Comparison of ENCODE assay signal across 1 cellular context in the genomic region with DNA sequence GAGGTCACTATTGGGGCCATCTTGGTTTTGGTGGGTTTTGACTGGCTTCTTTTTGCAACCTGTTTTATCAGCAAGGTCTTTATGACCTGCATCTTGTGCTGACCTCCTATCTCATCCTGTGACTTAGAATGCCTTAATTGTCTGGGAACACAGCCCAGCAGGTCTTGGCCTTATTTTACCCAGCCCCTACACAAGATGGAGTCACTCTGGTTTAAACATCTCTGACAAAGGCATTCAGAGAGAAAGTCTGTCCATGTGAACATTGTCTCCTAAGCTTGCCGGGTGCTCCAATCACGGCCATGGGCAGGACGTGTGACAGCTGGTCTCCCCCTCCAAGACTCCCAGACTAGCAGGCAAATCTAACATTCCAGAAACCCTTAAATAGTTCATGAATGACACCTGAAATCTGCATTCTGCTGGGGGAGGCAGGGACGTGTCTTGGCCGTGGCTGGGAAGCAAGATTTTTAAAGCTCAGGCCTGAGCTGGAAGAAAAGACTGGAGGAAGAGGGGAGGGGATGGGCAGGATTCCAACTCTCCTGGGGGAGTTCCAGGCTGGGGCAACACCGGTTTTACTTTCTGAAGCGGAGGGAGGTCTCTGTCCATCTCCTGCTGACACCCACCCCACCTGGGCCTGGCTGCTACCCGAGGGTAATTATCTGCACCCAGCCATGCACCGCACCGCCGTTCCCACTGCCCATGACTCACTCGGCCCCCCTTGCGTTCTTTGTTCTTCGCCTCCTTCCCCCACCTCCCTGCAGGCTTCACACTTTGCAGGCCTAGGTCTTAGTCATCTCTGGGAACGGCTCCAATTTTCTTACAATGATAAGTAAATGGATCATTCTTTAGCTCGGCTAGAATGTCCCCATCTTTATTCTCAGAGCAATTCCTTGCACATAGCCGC.
TF ChIP-seq lines count a peak whose summit lies in the region.

No MANE protein-coding gene starts in this region.

TF ChIP-seq in SK-N-SH, 30 proteins besides CTCF, POLR2A, EP300 and RAD21:
- TF ChIP-seq TAF1 (IDR thresholded peaks at IDR 0.05; ENCODE audit: borderline replicate concordance, low read depth, low read length) (no peak), PBX3 (IDR thresholded peaks at IDR 0.05) (peak; percentile 80), MEF2A (IDR thresholded peaks at IDR 0.05; ENCODE audit: borderline replicate concordance, low read depth) (no peak; the same call in 1 of the 2 replicates), SMC3 (IDR thresholded peaks at IDR 0.05; ENCODE audit: low read depth, low read length) (no peak), FOXM1 (IDR thresholded peaks at IDR 0.05; ENCODE audit: low read depth) (no peak; the same call in 1 of the 2 replicates), YY1 (IDR thresholded peaks at IDR 0.05; ENCODE audit: low read depth) (no peak; the same call in 1 of the 2 replicates), TCF12 (IDR thresholded peaks at IDR 0.05) (peak; percentile 93), USF2 (IDR thresholded peaks at IDR 0.05; ENCODE audit: borderline replicate concordance, low read depth, low read length) (no peak), NFIC (IDR thresholded peaks at IDR 0.05; ENCODE audit: borderline replicate concordance) (peak; percentile 98), REST (IDR thresholded peaks at IDR 0.05; ENCODE audit: low read depth, low read length) (peak; percentile 61; the same call in 1 of the 2 replicates), RFX5 (IDR thresholded peaks at IDR 0.05; ENCODE audit: low read length) (no peak), FOSL2 (IDR thresholded peaks at IDR 0.05; ENCODE audit: borderline replicate concordance, low read depth) (peak; percentile 99), RXRA (IDR thresholded peaks at IDR 0.05; ENCODE audit: borderline replicate concordance, low read depth) (0 out of 2 replicates have a peak, but pooled peaks have one; percentile 62), JUND (IDR thresholded peaks at IDR 0.05) (peak; percentile 99), SIN3A (IDR thresholded peaks at IDR 0.05; ENCODE audit: borderline replicate concordance, low read depth, low read length) (0 out of 2 replicates have a peak, but pooled peaks have one; percentile 35), MXI1 (IDR thresholded peaks at IDR 0.05; ENCODE audit: low read depth, low read length) (no peak), GATA2 (CRISPR knock-in tag; IDR thresholded peaks at IDR 0.05) (no peak), NRF1 (IDR thresholded peaks at IDR 0.05; ENCODE audit: low read depth, low read length) (no peak), GABPA (IDR thresholded peaks at IDR 0.05; ENCODE audit: low read depth) (no peak), FOXJ3 (CRISPR knock-in tag; IDR thresholded peaks at IDR 0.05) (no peak), USF1 (IDR thresholded peaks at IDR 0.05; ENCODE audit: borderline replicate concordance, low read depth) (0 out of 2 replicates have a peak, but pooled peaks have one; percentile 28), ELF1 (IDR thresholded peaks at IDR 0.05) (0 out of 2 replicates have a peak, but pooled peaks have one; percentile 18), CHD2 (IDR thresholded peaks at IDR 0.05; ENCODE audit: low read length, partially characterized antibody) (no peak), EZH2phosphoT487 (IDR thresholded peaks at IDR 0.05; ENCODE audit: borderline replicate concordance, low read depth) (no peak), RCOR1 (IDR thresholded peaks at IDR 0.05; ENCODE audit: low read length) (no peak), POLR2AphosphoS5 (IDR thresholded peaks at IDR 0.05; ENCODE audit: low read depth, low read length) (peak; percentile 60; the same call in 1 of the 2 replicates), TEAD4 (IDR thresholded peaks at IDR 0.05; ENCODE audit: borderline replicate concordance, insufficient read depth) (peak; percentile 44), MAX (IDR thresholded peaks at IDR 0.05; ENCODE audit: low read depth) (peak; percentile 82), IRF3 (IDR thresholded peaks at IDR 0.05; ENCODE audit: low read depth, low read length) (no peak)
- TF ChIP-seq, protein P1, sequence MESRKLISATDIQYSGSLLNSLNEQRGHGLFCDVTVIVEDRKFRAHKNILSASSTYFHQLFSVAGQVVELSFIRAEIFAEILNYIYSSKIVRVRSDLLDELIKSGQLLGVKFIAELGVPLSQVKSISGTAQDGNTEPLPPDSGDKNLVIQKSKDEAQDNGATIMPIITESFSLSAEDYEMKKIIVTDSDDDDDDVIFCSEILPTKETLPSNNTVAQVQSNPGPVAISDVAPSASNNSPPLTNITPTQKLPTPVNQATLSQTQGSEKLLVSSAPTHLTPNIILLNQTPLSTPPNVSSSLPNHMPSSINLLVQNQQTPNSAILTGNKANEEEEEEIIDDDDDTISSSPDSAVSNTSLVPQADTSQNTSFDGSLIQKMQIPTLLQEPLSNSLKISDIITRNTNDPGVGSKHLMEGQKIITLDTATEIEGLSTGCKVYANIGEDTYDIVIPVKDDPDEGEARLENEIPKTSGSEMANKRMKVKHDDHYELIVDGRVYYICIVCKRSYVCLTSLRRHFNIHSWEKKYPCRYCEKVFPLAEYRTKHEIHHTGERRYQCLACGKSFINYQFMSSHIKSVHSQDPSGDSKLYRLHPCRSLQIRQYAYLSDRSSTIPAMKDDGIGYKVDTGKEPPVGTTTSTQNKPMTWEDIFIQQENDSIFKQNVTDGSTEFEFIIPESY (IDR thresholded peaks at IDR 0.05; ENCODE audit: borderline replicate concordance, low read depth) = peak; percentile 63; the same call in 1 of the 2 replicates
